In genomic region chr5:36883894-36884462, GRCh38 we compare ENCODE assay signal across 2 cellular contexts.
TF ChIP-seq lines count a peak whose summit lies in the region.

No MANE protein-coding gene starts in this region.

TF ChIP-seq in GM12878, 131 proteins besides CTCF, POLR2A, EP300 and RAD21:
- 0 out of 2 replicates have a peak, but pooled peaks have one; percentile 25 for TF ChIP-seq ATF7 (IDR thresholded peaks at IDR 0.05; ENCODE audit: low read depth)
- TF ChIP-seq IKZF1 (conservative IDR thresholded peaks at IDR 0.05) = no peak
- TF ChIP-seq USF2 (IDR thresholded peaks at IDR 0.05; ENCODE audit: borderline replicate concordance, low read depth, low read length) = no peak
- no peak for TF ChIP-seq USF1 (IDR thresholded peaks at IDR 0.05; ENCODE audit: borderline replicate concordance, extremely low read length, insufficient read depth, low read depth, low read length)
- TF ChIP-seq ZBTB40 (IDR thresholded peaks at IDR 0.05; ENCODE audit: borderline replicate concordance) = no peak
- TF ChIP-seq ZNF622 (IDR thresholded peaks at IDR 0.05) = no peak
- no peak for TF ChIP-seq ZBTB11 (CRISPR knock-in tag; IDR thresholded peaks at IDR 0.05)
- peak; percentile 73 for TF ChIP-seq RUNX3 (IDR thresholded peaks at IDR 0.05; ENCODE audit: low read length)
- peak; percentile 44; the same call in 1 of the 2 replicates for TF ChIP-seq NFIC (IDR thresholded peaks at IDR 0.05; ENCODE audit: low read depth, low read length)
- TF ChIP-seq IKZF2 (IDR thresholded peaks at IDR 0.05) = peak; percentile 11 to 26; a peak in 2 of 4 replicates

TF ChIP-seq in SK-N-SH, 30 proteins besides CTCF, POLR2A, EP300 and RAD21:
- TF ChIP-seq TEAD4 (IDR thresholded peaks at IDR 0.05; ENCODE audit: borderline replicate concordance, insufficient read depth) (no peak), REST (IDR thresholded peaks at IDR 0.05; ENCODE audit: low read depth, low read length) (no peak), TAF1 (IDR thresholded peaks at IDR 0.05; ENCODE audit: borderline replicate concordance, low read depth, low read length) (no peak), EZH2phosphoT487 (IDR thresholded peaks at IDR 0.05; ENCODE audit: borderline replicate concordance, low read depth) (no peak)
